20 cellular contexts compared by ENCODE assay signal in the genomic region with DNA sequence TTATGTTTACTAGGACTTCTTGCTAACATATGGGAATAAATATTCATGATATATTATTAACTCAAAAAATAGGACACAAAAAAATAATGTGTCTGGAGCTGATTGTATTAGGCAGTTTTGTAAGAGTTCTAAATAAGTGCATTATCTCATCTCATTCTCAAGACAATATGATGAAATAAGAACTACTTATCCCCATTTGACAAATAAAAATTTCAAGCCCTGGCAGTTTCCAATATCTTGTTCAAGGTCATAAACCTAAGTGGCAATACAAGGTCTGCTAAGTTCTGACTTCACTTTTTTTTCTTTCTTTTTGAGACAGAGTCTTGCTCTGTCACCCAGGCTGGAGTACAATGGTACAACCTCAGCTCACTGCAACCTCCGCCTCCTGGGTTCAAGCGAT.
"Had no signal": no experiment of that assay in that cellular context is flagged by ENCODE, and none has a peak within 500 bp of the region (broad histone marks: within the 10 kb centered on the region; RNA-seq: fewer than 3 reads in every experiment).

No MANE protein-coding gene starts in this region.

- H3K27me3 ChIP-seq: esophagus muscularis mucosa, hepatocyte, tibial nerve, vagina had no signal

- H3K9me3 Mint-ChIP-seq: activated CD4-positive, alpha-beta T cell treated with anti-CD3 and anti-CD28 coated beads, Interleukin-2, amount 10 ng/mL, durations not matched to agents 24 days and 14 days; activated T-cell treated with anti-CD3 and anti-CD28 coated beads, Interleukin-2, amount 50 U/mL, for 72 hours; central memory CD8-positive, alpha-beta T cell; nephron progenitor cell had no signal

- H3K4me3 Mint-ChIP-seq: activated CD4-positive, alpha-beta T cell treated with anti-CD3 and anti-CD28 coated beads, Interleukin-2, amount 10 ng/mL, durations not matched to agents 24 days and 14 days; activated CD8-positive, alpha-beta T cell treated with anti-CD3 and anti-CD28 coated beads, Interleukin-2, amount 10 ng/mL, durations not matched to agents 7 days and 5 days; activated naive CD8-positive, alpha-beta T cell; activated T-cell treated with anti-CD3 and anti-CD28 coated beads, Interleukin-2, amount 50 U/mL, for 72 hours; central memory CD8-positive, alpha-beta T cell; nephron progenitor cell had no signal

- H3K4me3 ChIP-seq: esophagus muscularis mucosa, hepatocyte, tibial nerve, vagina had no signal

- H3K27ac Mint-ChIP-seq: activated CD4-positive, alpha-beta T cell treated with anti-CD3 and anti-CD28 coated beads, Interleukin-2, amount 10 ng/mL, durations not matched to agents 24 days and 14 days; activated CD8-positive, alpha-beta T cell treated with anti-CD3 and anti-CD28 coated beads, Interleukin-2, amount 10 ng/mL, durations not matched to agents 7 days and 5 days; activated naive CD8-positive, alpha-beta T cell; activated T-cell treated with anti-CD3 and anti-CD28 coated beads, Interleukin-2, amount 50 U/mL, for 72 hours; nephron progenitor cell had no signal

- ATAC-seq: activated CD8-positive, alpha-beta T cell treated with anti-CD3 and anti-CD28 coated beads, Interleukin-2, amount 10 ng/mL, durations not matched to agents 7 days and 5 days; activated T-cell treated with anti-CD3 and anti-CD28 coated beads, Interleukin-2, amount 50 U/mL, for 72 hours; left cardiac atrium; stimulated activated naive CD8-positive, alpha-beta T cell treated with anti-CD3 and anti-CD28 coated beads, Interleukin-15, Interleukin-2, amounts not matched to agents 100 U/mL and 50 U/mL, for 24 hours had no signal

- H3K4me1 ChIP-seq: tibial nerve had no signal

- H3K9me3 ChIP-seq: esophagus muscularis mucosa, tibial nerve, vagina had no signal

- H3K27ac ChIP-seq: hepatocyte, vagina had no signal

- H3K27me3 Mint-ChIP-seq: activated CD4-positive, alpha-beta T cell treated with anti-CD3 and anti-CD28 coated beads, Interleukin-2, amount 10 ng/mL, durations not matched to agents 24 days and 14 days; activated naive CD8-positive, alpha-beta T cell; central memory CD8-positive, alpha-beta T cell had no signal

- DNase-seq: activated CD4-positive, alpha-beta T cell treated with anti-CD3 and anti-CD28 coated beads, Interleukin-2, amount 10 ng/mL, durations not matched to agents 24 days and 14 days; activated CD8-positive, alpha-beta T cell treated with anti-CD3 and anti-CD28 coated beads, Interleukin-2, amount 10 ng/mL, durations not matched to agents 7 days and 5 days; activated gamma-delta T cell; activated T-cell treated with anti-CD3 and anti-CD28 coated beads, Interleukin-2, amount 50 U/mL, for 72 hours; aorta; cortex of kidney; effector CD4-positive, alpha-beta T cell; left cardiac atrium; midbrain; nephron progenitor cell; nucleus accumbens; stimulated activated CD4-positive, alpha-beta T cell treated with anti-CD3 and anti-CD28 coated beads, Interleukin-2, amount 100 ng/mL, for 24 hours; stimulated activated naive CD8-positive, alpha-beta T cell treated with anti-CD3 and anti-CD28 coated beads, Interleukin-15, Interleukin-2, amounts not matched to agents 100 U/mL and 50 U/mL, for 24 hours; substantia nigra had no signal
